ENCODE assay signal across 21 cellular contexts in the genomic region with DNA sequence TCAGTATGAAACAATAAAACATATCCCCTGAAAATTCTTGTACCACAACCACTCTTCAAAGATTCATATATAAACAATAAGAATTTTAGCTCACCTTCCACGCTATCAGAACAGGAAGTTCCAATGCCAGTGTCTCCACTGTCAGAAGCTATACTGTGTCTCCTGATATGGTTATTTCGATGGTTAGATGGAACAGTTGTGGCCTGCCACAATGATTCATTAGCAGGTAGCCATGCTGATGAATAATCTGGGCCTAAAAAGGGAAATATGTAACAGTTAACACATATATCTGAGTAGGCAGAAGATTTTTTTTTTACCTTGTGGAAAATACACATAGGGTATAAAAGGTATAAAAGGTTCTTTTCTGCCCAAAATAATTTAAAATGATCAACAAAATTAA. TPM values are rescaled to one million over a fixed set of nuclear protein-coding genes. Genes with fewer than 3 reads are reported as not detected.
DNase-seq lines count a peak whose midpoint lies in the region; ATAC-seq and TF ChIP-seq lines count a peak whose summit lies in the region.
"Had no signal": no experiment of that assay in that cellular context is flagged by ENCODE, and none has a peak within 500 bp of the region (broad histone marks: within the 10 kb centered on the region; RNA-seq: fewer than 3 reads in every experiment).

No MANE protein-coding gene starts in this region.

- no peak overlapping the region for H3K4me3 Mint-ChIP-seq in activated naive CD4-positive, alpha-beta T cell treated with anti-CD3 and anti-CD28 coated beads for 36 hours
- H3K4me3 Mint-ChIP-seq in stimulated activated naive CD8-positive, alpha-beta T cell treated with anti-CD3 and anti-CD28 coated beads, Interleukin-15, Interleukin-2, amounts not matched to agents 100 ng/mL and 50 ng/mL, for 24 hours, result no peak overlapping the region
- no peak overlapping the region for H3K4me3 Mint-ChIP-seq in WTC11
- H3K4me3 Mint-ChIP-seq: CD4-positive, CD25-positive, alpha-beta regulatory T cell; effector memory CD8-positive, alpha-beta T cell; naive B cell had no signal

- CTCF ChIA-PET in activated naive CD4-positive, alpha-beta T cell treated with anti-CD3 and anti-CD28 coated beads for 36 hours (lab: Charles Lee), result interaction anchor here (0.5 to 2.1 kb wide), 4 partner anchors 67 to 172 kb away, joined by 3 to 8 read pairs (median 4); no protein-coding TSS in a partner anchor
- CTCF ChIA-PET in WTC11 (lab: Charles Lee), result no interaction called here

- DNase-seq in activated naive CD4-positive, alpha-beta T cell treated with anti-CD3 and anti-CD28 coated beads for 36 hours, result peak; percentile 22
- no peak for DNase-seq in activated naive CD4-positive, alpha-beta T cell treated with anti-CD3 and anti-CD28 coated beads, Interleukin-2, amount 50 U/mL, for 16 hours
- peak; percentile 55 for DNase-seq in OCI-M1 (lab: John Stamatoyannopoulos, UW)
- DNase-seq in amniotic epithelial cell (ENCODE audit: low read depth), result peak; percentile 29
- DNase-seq in WTC11 (ENCODE audit: low spot score), result no peak
- no peak for DNase-seq in Right ventricle myocardium inferior (ENCODE audit: missing footprints)
- DNase-seq: activated gamma-delta T cell; CD4-positive, CD25-positive, alpha-beta regulatory T cell; effector memory CD8-positive, alpha-beta T cell; GDM1; left cardiac atrium; mesendoderm; naive B cell; NCI-H1436 treated with DMSO at 0.1 percent for 48 hours; NCI-H524 treated with DMSO at 0.1 percent for 48 hours; right lobe of liver; Right ventricle myocardium superior; stimulated activated naive CD4-positive, alpha-beta T cell; tibial artery had no signal

- H3K27me3 Mint-ChIP-seq in activated naive CD4-positive, alpha-beta T cell treated with anti-CD3 and anti-CD28 coated beads for 36 hours (ENCODE audit: low read depth), result no peaks in the 10 kb centered on the region
- no peaks in the 10 kb centered on the region for H3K27me3 Mint-ChIP-seq in stimulated activated naive CD8-positive, alpha-beta T cell treated with anti-CD3 and anti-CD28 coated beads, Interleukin-15, Interleukin-2, amounts not matched to agents 100 ng/mL and 50 ng/mL, for 24 hours
- no peaks in the 10 kb centered on the region for H3K27me3 Mint-ChIP-seq in WTC11 (ENCODE audit: low read depth)
- H3K27me3 Mint-ChIP-seq: CD4-positive, CD25-positive, alpha-beta regulatory T cell; effector memory CD8-positive, alpha-beta T cell; naive B cell had no signal

- H3K27ac Mint-ChIP-seq in activated naive CD4-positive, alpha-beta T cell treated with anti-CD3 and anti-CD28 coated beads for 36 hours, result no peak overlapping the region
- peak overlapping the region; percentile 53 for H3K27ac Mint-ChIP-seq in stimulated activated naive CD8-positive, alpha-beta T cell treated with anti-CD3 and anti-CD28 coated beads, Interleukin-15, Interleukin-2, amounts not matched to agents 100 ng/mL and 50 ng/mL, for 24 hours
- H3K27ac Mint-ChIP-seq in WTC11, result no peak overlapping the region
- H3K27ac Mint-ChIP-seq: CD4-positive, CD25-positive, alpha-beta regulatory T cell had no signal

- no peak for TF ChIP-seq CTCF in WTC11 (IDR thresholded peaks at IDR 0.05)

- H3K36me3 Mint-ChIP-seq in activated naive CD4-positive, alpha-beta T cell treated with anti-CD3 and anti-CD28 coated beads for 36 hours (ENCODE audit: low read depth), result peaks cover 33% of the 10 kb centered on the region
- peaks cover 62% of the 10 kb centered on the region for H3K36me3 Mint-ChIP-seq in stimulated activated naive CD8-positive, alpha-beta T cell treated with anti-CD3 and anti-CD28 coated beads, Interleukin-15, Interleukin-2, amounts not matched to agents 100 ng/mL and 50 ng/mL, for 24 hours (ENCODE audit: low read depth)
- H3K36me3 Mint-ChIP-seq in WTC11, result peaks cover 11% of the 10 kb centered on the region; the same call in 1 of the 2 replicates

- intact Hi-C loops in activated naive CD4-positive, alpha-beta T cell treated with anti-CD3 and anti-CD28 coated beads for 36 hours (cut with micrococcal nuclease), result no loop called here
- intact Hi-C loops in Right ventricle myocardium inferior (cut with DNase I), result no loop called here

- H3K9me3 Mint-ChIP-seq in activated naive CD4-positive, alpha-beta T cell treated with anti-CD3 and anti-CD28 coated beads for 36 hours, result no peaks in the 10 kb centered on the region
- no peaks in the 10 kb centered on the region for H3K9me3 Mint-ChIP-seq in stimulated activated naive CD8-positive, alpha-beta T cell treated with anti-CD3 and anti-CD28 coated beads, Interleukin-15, Interleukin-2, amounts not matched to agents 100 ng/mL and 50 ng/mL, for 24 hours
- peaks cover 12% of the 10 kb centered on the region for H3K9me3 Mint-ChIP-seq in WTC11
- H3K9me3 Mint-ChIP-seq: effector memory CD8-positive, alpha-beta T cell had no signal

- ATAC-seq in WTC11 (no peak), Right ventricle myocardium inferior (no peak)
- ATAC-seq: effector memory CD8-positive, alpha-beta T cell; HepG2; left cardiac atrium; right lobe of liver had no signal

- POLR2A ChIA-PET in WTC11 (lab: Charles Lee), result no interaction called here

- peaks cover 62% of the 10 kb centered on the region for H3K4me1 Mint-ChIP-seq in activated naive CD4-positive, alpha-beta T cell treated with anti-CD3 and anti-CD28 coated beads for 36 hours (ENCODE audit: low read depth)
- H3K4me1 Mint-ChIP-seq in stimulated activated naive CD8-positive, alpha-beta T cell treated with anti-CD3 and anti-CD28 coated beads, Interleukin-15, Interleukin-2, amounts not matched to agents 100 ng/mL and 50 ng/mL, for 24 hours (ENCODE audit: low read depth), result peaks cover 87% of the 10 kb centered on the region
- peaks cover 39% of the 10 kb centered on the region for H3K4me1 Mint-ChIP-seq in WTC11

TF ChIP-seq in WTC11, 78 proteins besides CTCF, POLR2A, EP300 and RAD21 (continues in another document):
- TF ChIP-seq, protein P1, sequence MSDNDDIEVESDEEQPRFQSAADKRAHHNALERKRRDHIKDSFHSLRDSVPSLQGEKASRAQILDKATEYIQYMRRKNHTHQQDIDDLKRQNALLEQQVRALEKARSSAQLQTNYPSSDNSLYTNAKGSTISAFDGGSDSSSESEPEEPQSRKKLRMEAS (CRISPR knock-in tag; IDR thresholded peaks at IDR 0.05), result no peak
- TF ChIP-seq ZNF423 (CRISPR knock-in tag; IDR thresholded peaks at IDR 0.05) (no peak), TEAD4 (CRISPR knock-in tag; IDR thresholded peaks at IDR 0.05) (no peak)
- TF ChIP-seq, protein P2, sequence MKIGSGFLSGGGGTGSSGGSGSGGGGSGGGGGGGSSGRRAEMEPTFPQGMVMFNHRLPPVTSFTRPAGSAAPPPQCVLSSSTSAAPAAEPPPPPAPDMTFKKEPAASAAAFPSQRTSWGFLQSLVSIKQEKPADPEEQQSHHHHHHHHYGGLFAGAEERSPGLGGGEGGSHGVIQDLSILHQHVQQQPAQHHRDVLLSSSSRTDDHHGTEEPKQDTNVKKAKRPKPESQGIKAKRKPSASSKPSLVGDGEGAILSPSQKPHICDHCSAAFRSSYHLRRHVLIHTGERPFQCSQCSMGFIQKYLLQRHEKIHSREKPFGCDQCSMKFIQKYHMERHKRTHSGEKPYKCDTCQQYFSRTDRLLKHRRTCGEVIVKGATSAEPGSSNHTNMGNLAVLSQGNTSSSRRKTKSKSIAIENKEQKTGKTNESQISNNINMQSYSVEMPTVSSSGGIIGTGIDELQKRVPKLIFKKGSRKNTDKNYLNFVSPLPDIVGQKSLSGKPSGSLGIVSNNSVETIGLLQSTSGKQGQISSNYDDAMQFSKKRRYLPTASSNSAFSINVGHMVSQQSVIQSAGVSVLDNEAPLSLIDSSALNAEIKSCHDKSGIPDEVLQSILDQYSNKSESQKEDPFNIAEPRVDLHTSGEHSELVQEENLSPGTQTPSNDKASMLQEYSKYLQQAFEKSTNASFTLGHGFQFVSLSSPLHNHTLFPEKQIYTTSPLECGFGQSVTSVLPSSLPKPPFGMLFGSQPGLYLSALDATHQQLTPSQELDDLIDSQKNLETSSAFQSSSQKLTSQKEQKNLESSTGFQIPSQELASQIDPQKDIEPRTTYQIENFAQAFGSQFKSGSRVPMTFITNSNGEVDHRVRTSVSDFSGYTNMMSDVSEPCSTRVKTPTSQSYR (CRISPR knock-in tag; IDR thresholded peaks at IDR 0.05), result no peak
- TF ChIP-seq, protein P3, sequence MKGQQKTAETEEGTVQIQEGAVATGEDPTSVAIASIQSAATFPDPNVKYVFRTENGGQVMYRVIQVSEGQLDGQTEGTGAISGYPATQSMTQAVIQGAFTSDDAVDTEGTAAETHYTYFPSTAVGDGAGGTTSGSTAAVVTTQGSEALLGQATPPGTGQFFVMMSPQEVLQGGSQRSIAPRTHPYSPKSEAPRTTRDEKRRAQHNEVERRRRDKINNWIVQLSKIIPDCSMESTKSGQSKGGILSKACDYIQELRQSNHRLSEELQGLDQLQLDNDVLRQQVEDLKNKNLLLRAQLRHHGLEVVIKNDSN (CRISPR knock-in tag; IDR thresholded peaks at IDR 0.05), result no peak

RNA-seq across cellular contexts. Expression of a gene that starts 19.0 kb away (rescaled TPM):
- total RNA-seq in activated naive CD4-positive, alpha-beta T cell treated with anti-CD3 and anti-CD28 coated beads for 36 hours, result 10 to 100 TPM; 31.4 to 31.9 TPM
- total RNA-seq in WTC11 (2021), result 19.6 to 32.5 TPM (median 21.8 TPM) in 3 replicates
- total RNA-seq in Right ventricle myocardium inferior, result 16.7 TPM

Comparison
In these comparisons a context has a peak if more than half of its experiments do, and no peak if none do; other contexts are left out.
1. DNase-seq: peak in activated naive CD4-positive, alpha-beta T cell treated with anti-CD3 and anti-CD28 coated beads for 36 hours (single experiment), OCI-M1 (single experiment) and amniotic epithelial cell (single experiment); none in activated naive CD4-positive, alpha-beta T cell treated with anti-CD3 and anti-CD28 coated beads, Interleukin-2, amount 50 U/mL, for 16 hours (single experiment), WTC11 (single experiment) and Right ventricle myocardium inferior (single experiment).